10 cellular contexts compared by ENCODE assay signal in the genomic region with DNA sequence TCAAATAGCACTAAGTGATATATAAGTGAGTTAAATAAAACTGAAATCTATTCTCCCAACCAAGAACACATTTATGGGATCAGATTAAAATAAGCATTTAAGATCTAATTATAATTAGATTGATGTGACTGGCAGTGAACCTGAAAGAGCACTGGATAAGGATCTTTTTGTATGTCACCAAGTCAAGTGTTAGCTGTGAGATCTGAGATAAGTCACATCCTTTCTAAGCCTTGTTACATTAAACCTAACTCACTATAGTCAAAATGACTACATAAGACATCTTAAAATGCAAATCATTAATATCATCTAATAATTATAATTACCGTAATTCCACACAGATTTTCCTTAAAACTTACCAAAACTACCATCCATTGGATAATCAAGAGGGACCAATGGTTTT. TPM values are rescaled to one million over a fixed set of nuclear protein-coding genes. Genes with fewer than 3 reads are reported as not detected.
DNase-seq lines count a peak whose midpoint lies in the region; ATAC-seq, FAIRE-seq and TF ChIP-seq lines count a peak whose summit lies in the region.
"Had no signal": no experiment of that assay in that cellular context is flagged by ENCODE, and none has a peak within 500 bp of the region (broad histone marks: within the 10 kb centered on the region; RNA-seq: fewer than 3 reads in every experiment).

No MANE protein-coding gene starts in this region.

- H2AFZ ChIP-seq in DND-41 (ENCODE audit: low read depth, low read length), result no peak overlapping the region
- H2AFZ ChIP-seq in GM12878 (ENCODE audit: control insufficient read depth, low read depth, low read length), result peak overlapping the region; percentile 93

- in situ Hi-C loops in GM12878 (cut with MboI), result no loop called here

- H3K79me2 ChIP-seq in DND-41 (ENCODE audit: insufficient read depth, low read length) (peaks cover 66% of the 10 kb centered on the region), GM12878 (ENCODE audit: control insufficient read depth, insufficient read depth, low read length) (peaks cover 49% of the 10 kb centered on the region)

- H3K9me3 ChIP-seq in DND-41 (ENCODE audit: insufficient read depth, low read length, severe bottlenecking) (no peaks in the 10 kb centered on the region), GM12878 (replicated peaks; ENCODE audit: control insufficient read depth, insufficient read depth, low read length) (no peaks in the 10 kb centered on the region)

- SMC1A ChIA-PET in GM12878 (lab: Charles Lee; ENCODE audit: uncharacterized antibody, unreplicated experiment), result interaction anchor here (1.0 to 1.6 kb wide), 5 partner anchors 12 to 54 kb away, joined by 3 to 4 read pairs (median 3); no protein-coding TSS in a partner anchor

- no peak for TF ChIP-seq EP300 in GM12878 (IDR thresholded peaks at IDR 0.05; ENCODE audit: borderline replicate concordance in 1 of 2, control insufficient read depth in 1 of 2, low read depth in 2 of 2, low read length in 2 of 2)

- H3K9ac ChIP-seq in DND-41 (ENCODE audit: low read depth, low read length) (peak overlapping the region; percentile 98), GM12878 (ENCODE audit: control insufficient read depth, insufficient read depth, low read length) (peak overlapping the region; percentile 75; the same call in 1 of the 2 replicates)

- no peak for FAIRE-seq in GM12878 (lab: Jason Lieb, UNC)
- FAIRE-seq: H54 had no signal

- H3K4me3 ChIP-seq in DND-41 (ENCODE audit: low read depth in 1 of 2, low read length in 2 of 2) (peak overlapping the region; percentile 87 to 89), LNCaP clone FGC (ENCODE audit: low read depth, low read length) (peak overlapping the region; percentile 91), GM12878 (peak overlapping the region; percentile 100)

- no peaks in the 10 kb centered on the region for H3K27me3 ChIP-seq in DND-41 (ENCODE audit: insufficient read depth, low read length, poor library complexity)
- H3K27me3 ChIP-seq in GM12878 (replicated peaks in 1 of 2; ENCODE audit: control insufficient read depth in 2 of 2, insufficient read depth in 2 of 2, low read length in 1 of 2), result no peaks in the 10 kb centered on the region

- POLR2A ChIA-PET in GM12878 (lab: Charles Lee), result interaction anchor here (0.9 to 2.2 kb wide), 3 partner anchors 17 to 48 kb away, joined by 3 to 7 read pairs (median 4); a partner anchor contains a TSS

- H3K4me1 Mint-ChIP-seq in natural killer cell, result peaks cover 13 to 15% of the 10 kb centered on the region in 2 donors

- BruUV-seq in GM12878 (replicated peaks; lab: Mats Ljungman, UMichigan), result no TSS peak

- peaks cover 65% of the 10 kb centered on the region for H3K36me3 ChIP-seq in DND-41 (ENCODE audit: insufficient read depth, low read length)
- H3K36me3 ChIP-seq in GM12878 (ENCODE audit: control insufficient read depth in 2 of 2, insufficient read depth in 2 of 2, low read length in 1 of 2), result peaks cover 0 to 15% of the 10 kb centered on the region in 2 experiments; a peak in 3 of 4 replicates

- DNase-seq in DND-41 (no peak), LNCaP clone FGC (ENCODE audit: low read depth) (no peak), GM12878 (ENCODE audit: low read depth, low spot score) (no peak), natural killer cell (no peak), putamen (ENCODE audit: low spot score) (no peak)

- H3K4me1 ChIP-seq in DND-41 (ENCODE audit: insufficient read depth, low read length) (peaks cover 59% of the 10 kb centered on the region), GM12878 (ENCODE audit: control insufficient read depth, insufficient read depth, low read length) (no peaks in the 10 kb centered on the region)

- no peak for TF ChIP-seq CTCF in DND-41 (IDR thresholded peaks at IDR 0.05; ENCODE audit: borderline replicate concordance, extremely low read depth, low read length, poor library complexity, severe bottlenecking)
- TF ChIP-seq CTCF in LNCaP clone FGC (IDR thresholded peaks at IDR 0.05; ENCODE audit: control insufficient read depth, extremely low read depth, insufficient read depth), result no peak
- TF ChIP-seq CTCF in GM12878 (IDR thresholded peaks at IDR 0.05 in 2 of 3, conservative IDR thresholded peaks at IDR 0.05 in 1 of 3; ENCODE audit: control insufficient read depth in 2 of 3, extremely low read depth in 1 of 3, insufficient read depth in 1 of 3, low read depth in 3 of 3, low read length in 3 of 3), result no peak
- no peak for TF ChIP-seq CTCF in natural killer cell (IDR thresholded peaks at IDR 0.05)

- no peak for ATAC-seq in DND-41 (ENCODE audit: insufficient read depth, low read depth)
- no peak for ATAC-seq in GM12878
- no peak for ATAC-seq in natural killer cell
- ATAC-seq in HG03196 (IDR thresholded peaks at IDR 0.05; ENCODE audit: unreplicated experiment), result no peak
- ATAC-seq in GM21619 (IDR thresholded peaks at IDR 0.05; ENCODE audit: unreplicated experiment), result no peak
- ATAC-seq in GM21576 (IDR thresholded peaks at IDR 0.05; ENCODE audit: unreplicated experiment), result no peak

- TF ChIP-seq POLR2A in GM12878 (IDR thresholded peaks at IDR 0.05; ENCODE audit: low read depth, low read length), result no peak

- 91% methylated on average over 1 of the region's 1 CpG for WGBS in GM12878 (ENCODE audit: insufficient coverage, insufficient replicate concordance, low lambda C conversion rate, missing lambda C conversion rate)

- H3K27ac Mint-ChIP-seq in natural killer cell, result no peak overlapping the region

- intact Hi-C loops in GM12878 (cut with micrococcal nuclease; ENCODE audit: unreplicated experiment) (no loop called here), natural killer cell (cut with micrococcal nuclease) (no loop called here)

- H3K9me3 Mint-ChIP-seq in natural killer cell, result no peaks in the 10 kb centered on the region

- H4K20me1 ChIP-seq in DND-41 (ENCODE audit: insufficient read depth, low read length) (peaks cover 28% of the 10 kb centered on the region; the same call in 1 of the 2 replicates), GM12878 (ENCODE audit: control insufficient read depth, insufficient read depth) (no peaks in the 10 kb centered on the region)

- no peak for TF ChIP-seq RAD21 in GM12878 (IDR thresholded peaks at IDR 0.05; ENCODE audit: insufficient read depth, low read depth, low read length)

- H3K4me2 ChIP-seq in DND-41 (ENCODE audit: insufficient read depth, low read length) (peak overlapping the region; percentile 85), GM12878 (ENCODE audit: control insufficient read depth, insufficient read depth) (peak overlapping the region; percentile 48)

- H3K27ac ChIP-seq in DND-41 (ENCODE audit: low read length), result peak overlapping the region; percentile 94
- H3K27ac ChIP-seq in GM12878 (ENCODE audit: control insufficient read depth, insufficient read depth), result peak overlapping the region; percentile 89

- H3K4me3 Mint-ChIP-seq in natural killer cell, result peak overlapping the region; percentile 91

- no peaks in the 10 kb centered on the region for H3K27me3 Mint-ChIP-seq in natural killer cell (ENCODE audit: low read depth in 2 of 2)

- CTCF ChIA-PET in GM12878 (lab: Yijun Ruan, JAX), result interaction anchor here (0.8 to 1.7 kb wide), 3 partner anchors 23 to 755 kb away, joined by 3 to 5 read pairs (median 3); no protein-coding TSS in a partner anchor

- RAD21 ChIA-PET in GM12878 (lab: Charles Lee; ENCODE audit: unreplicated experiment), result interaction anchor here (1.2 to 2.2 kb wide), 4 partner anchors 10 to 78 kb away, joined by 3 to 7 read pairs (median 6); a partner anchor contains a TSS

- H3K36me3 Mint-ChIP-seq in natural killer cell, result no peaks in the 10 kb centered on the region

RNA-seq across cellular contexts. Expression of a gene that starts 1.6 kb away (rescaled TPM):
- total RNA-seq in GM12878 (2013; cell fraction: nucleolus; rRNA removed), result 16.7 and 18.0 TPM in 2 replicates
- total RNA-seq in GM12878 (2014; rRNA removed) (98.9 and 106 TPM in 2 replicates), GM12878 (2014; rRNA removed; fragmentation: Illumina TruSeq; extraction: Trizol) (92.4 and 94.3 TPM in 2 replicates), GM12878 (2021) (69.6 and 74.1 TPM in 2 replicates), natural killer cell (1 to 10 TPM in 1 of 3 donors, under 1 TPM in 2; 0.50 to 1.6 (median 0.99) TPM)
- polyA plus RNA-seq in GM12878 (2011; ENCODE audit: low read depth), result 16.2 TPM
- polyA plus RNA-seq in GM12878 (2011; rRNA removed) (99.3 and 153 TPM in 2 replicates), GM12878 (2014; fragmentation: Illumina TruSeq; extraction: Trizol) (96.5 and 112 TPM in 2 replicates), GM12878 (2014; fragmentation: Nextera tagmentation; extraction: Ambion mirVana) (10 to 100 TPM; 21.8 to 34.7 TPM), GM12878 (2014; rRNA removed) (57.8 and 68.2 TPM in 2 replicates), GM12878 (2016; fragmentation: Nextera tagmentation; extraction: Ambion mirVana) (100 to 1,000 TPM; 137 to 153 TPM)
- polyA plus RNA-seq in GM12878 (2011; cell fraction: cytosol; rRNA removed), result 54.2 and 62.4 TPM in 2 replicates
- polyA plus RNA-seq in GM12878 (2011; cell fraction: nucleus; rRNA removed), result 36.4 and 41.5 TPM in 2 replicates
- polyA plus RNA-seq in GM12878 (2012), result 27.0 and 39.9 TPM in 2 replicates
- polyA minus RNA-seq in GM12878 (2011; rRNA and poly(A)+ RNA removed), result 55.0 and 74.2 TPM in 2 replicates
- 40.3 and 40.8 TPM in 2 replicates for polyA minus RNA-seq in GM12878 (2011; cell fraction: cytosol; rRNA and poly(A)+ RNA removed)
- polyA minus RNA-seq in GM12878 (2011; cell fraction: nucleus; rRNA and poly(A)+ RNA removed), result 14.7 and 25.6 TPM in 2 replicates

RNA-seq across cellular contexts. Expression of a gene that starts 20.9 kb away (rescaled TPM):
- total RNA-seq in GM12878 (2013; cell fraction: nucleolus; rRNA removed), result 64.0 and 71.2 TPM in 2 replicates
- total RNA-seq in GM12878 (2014; rRNA removed) (50.7 and 72.1 TPM in 2 replicates), GM12878 (2014; rRNA removed; fragmentation: Illumina TruSeq; extraction: Trizol) (88.1 and 89.7 TPM in 2 replicates), GM12878 (2021) (49.0 and 50.5 TPM in 2 replicates), natural killer cell (10 to 100 TPM; 45.7 to 57.4 (median 51.2) TPM)
- 23.0 TPM for polyA plus RNA-seq in GM12878 (2011; ENCODE audit: low read depth)
- polyA plus RNA-seq in GM12878 (2011; rRNA removed) (102 and 141 TPM in 2 replicates), GM12878 (2014; fragmentation: Illumina TruSeq; extraction: Trizol) (102 and 123 TPM in 2 replicates), GM12878 (2014; fragmentation: Nextera tagmentation; extraction: Ambion mirVana) (100 to 1,000 TPM; 115 to 131 TPM), GM12878 (2014; rRNA removed) (59.0 and 70.6 TPM in 2 replicates), GM12878 (2016; fragmentation: Nextera tagmentation; extraction: Ambion mirVana) (10 to 100 TPM; 80.4 to 81.0 TPM)
- 38.1 and 41.7 TPM in 2 replicates for polyA plus RNA-seq in GM12878 (2011; cell fraction: cytosol; rRNA removed)
- 59.4 and 66.8 TPM in 2 replicates for polyA plus RNA-seq in GM12878 (2011; cell fraction: nucleus; rRNA removed)
- 45.4 and 47.2 TPM in 2 replicates for polyA plus RNA-seq in GM12878 (2012)
- 77.8 and 97.4 TPM in 2 replicates for polyA minus RNA-seq in GM12878 (2011; rRNA and poly(A)+ RNA removed)
- 37.4 and 40.4 TPM in 2 replicates for polyA minus RNA-seq in GM12878 (2011; cell fraction: cytosol; rRNA and poly(A)+ RNA removed)
- 38.8 and 53.1 TPM in 2 replicates for polyA minus RNA-seq in GM12878 (2011; cell fraction: nucleus; rRNA and poly(A)+ RNA removed)

RNA-seq across cellular contexts. Expression of a gene that starts 48.2 kb away (rescaled TPM):
- 23.6 and 31.0 TPM in 2 replicates for total RNA-seq in GM12878 (2013; cell fraction: nucleolus; rRNA removed)
- total RNA-seq in GM12878 (2014; rRNA removed) (5.9 and 7.7 TPM in 2 replicates), GM12878 (2014; rRNA removed; fragmentation: Illumina TruSeq; extraction: Trizol) (9.0 and 9.2 TPM in 2 replicates), GM12878 (2021) (9.0 and 10.1 TPM in 2 replicates), natural killer cell (1 to 10 TPM; 3.6 to 7.5 (median 4.9) TPM)
- 2.0 TPM for polyA plus RNA-seq in GM12878 (2011; ENCODE audit: low read depth)
- polyA plus RNA-seq in GM12878 (2011; rRNA removed) (12.9 and 18.9 TPM in 2 replicates), GM12878 (2014; fragmentation: Illumina TruSeq; extraction: Trizol) (8.1 and 9.3 TPM in 2 replicates), GM12878 (2014; fragmentation: Nextera tagmentation; extraction: Ambion mirVana) (1 to 10 TPM; 7.4 to 8.8 TPM), GM12878 (2014; rRNA removed) (5.2 and 7.8 TPM in 2 replicates), GM12878 (2016; fragmentation: Nextera tagmentation; extraction: Ambion mirVana) (10 to 100 TPM; 15.1 to 15.2 TPM)
- polyA plus RNA-seq in GM12878 (2011; cell fraction: cytosol; rRNA removed), result 8.5 and 8.6 TPM in 2 replicates
- polyA plus RNA-seq in GM12878 (2011; cell fraction: nucleus; rRNA removed), result 8.4 and 9.1 TPM in 2 replicates
- polyA plus RNA-seq in GM12878 (2012), result 3.5 and 5.0 TPM in 2 replicates
- 6.1 and 12.3 TPM in 2 replicates for polyA minus RNA-seq in GM12878 (2011; rRNA and poly(A)+ RNA removed)
- polyA minus RNA-seq in GM12878 (2011; cell fraction: cytosol; rRNA and poly(A)+ RNA removed), result 4.3 and 5.3 TPM in 2 replicates
- 6.2 and 11.9 TPM in 2 replicates for polyA minus RNA-seq in GM12878 (2011; cell fraction: nucleus; rRNA and poly(A)+ RNA removed)

RNA-seq across cellular contexts. Expression of a gene that starts 57.1 kb away (rescaled TPM):
- not detected in 2 replicates for total RNA-seq in GM12878 (2013; cell fraction: nucleolus; rRNA removed)
- total RNA-seq in GM12878 (2014; rRNA removed) (not detected in 2 replicates), GM12878 (2014; rRNA removed; fragmentation: Illumina TruSeq; extraction: Trizol) (not detected in 2 replicates), GM12878 (2021) (not detected in 2 replicates), natural killer cell (not detected)
- polyA plus RNA-seq in GM12878 (2011; ENCODE audit: low read depth), result not detected
- polyA plus RNA-seq in GM12878 (2011; rRNA removed) (0.04 and 0.12 TPM in 2 replicates), GM12878 (2014; fragmentation: Illumina TruSeq; extraction: Trizol) (not detected in 2 replicates), GM12878 (2014; fragmentation: Nextera tagmentation; extraction: Ambion mirVana) (not detected), GM12878 (2014; rRNA removed) (not detected in 2 replicates), GM12878 (2016; fragmentation: Nextera tagmentation; extraction: Ambion mirVana) (not detected)
- polyA plus RNA-seq in GM12878 (2011; cell fraction: cytosol; rRNA removed), result 0.12 and 0.13 TPM in 2 replicates
- 0.16 and 0.27 TPM in 2 replicates for polyA plus RNA-seq in GM12878 (2011; cell fraction: nucleus; rRNA removed)
- not detected in 2 replicates for polyA plus RNA-seq in GM12878 (2012)
- 0.07 TPM in 1 of 2 replicates, not detected in the other for polyA minus RNA-seq in GM12878 (2011; rRNA and poly(A)+ RNA removed)
- not detected in 2 replicates for polyA minus RNA-seq in GM12878 (2011; cell fraction: cytosol; rRNA and poly(A)+ RNA removed)
- polyA minus RNA-seq in GM12878 (2011; cell fraction: nucleus; rRNA and poly(A)+ RNA removed), result not detected in 2 replicates
- total RNA-seq: liver had no signal
- polyA plus RNA-seq: liver had no signal

Comparison
In these comparisons a context has a peak if more than half of its experiments do, and no peak if none do; other contexts are left out.
1. RNA of a gene that starts 1.6 kb away (total RNA-seq): 16.7 to 106 TPM in GM12878; 0.50 to 1.6 TPM in natural killer cell; every median in the first group is over 4 times any median in the second.
2. Peak in every context shown above with its lines, with median percentiles within 50 percentile points of each other: H3K4me3 ChIP-seq.